ENCODE assay signal across 8 cellular contexts in genomic region chr2:47903781-47904447, GRCh38. TPM values are rescaled to one million over a fixed set of nuclear protein-coding genes. Genes with fewer than 3 reads are reported as not detected.
A peak's percentile ranks its signal among the peaks of the same experiment; 100 is the strongest.
DNase-seq lines count a peak whose midpoint lies in the region; TF ChIP-seq lines count a peak whose summit lies in the region.

No MANE protein-coding gene starts in this region.

- no peak for TF ChIP-seq CTCF in GM12875 (IDR thresholded peaks at IDR 0.05; ENCODE audit: borderline replicate concordance, insufficient read depth, low read depth, low read length)
- no peak for TF ChIP-seq CTCF in fibroblast of lung (conservative IDR thresholded peaks at IDR 0.05 in 1 of 2, IDR thresholded peaks at IDR 0.05 in 1 of 2; ENCODE audit: low read depth in 1 of 2, low read length in 2 of 2)

- H3K27me3 ChIP-seq in fibroblast of lung (ENCODE audit: control insufficient read depth, insufficient read depth, low read length) (no peaks in the 10 kb centered on the region), rectal smooth muscle tissue (ENCODE audit: control insufficient read depth, insufficient read depth, low read length) (no peaks in the 10 kb centered on the region)

- H3K79me2 ChIP-seq in fibroblast of lung (ENCODE audit: control insufficient read depth, insufficient read depth, low read length): peaks cover 63% of the 10 kb centered on the region

- peaks cover 6% of the 10 kb centered on the region for H4K20me1 ChIP-seq in fibroblast of lung (ENCODE audit: control insufficient read depth, extremely low read depth, insufficient read depth, low read length)

- H3K4me2 ChIP-seq in fibroblast of lung (ENCODE audit: extremely low read depth, insufficient read depth, low read length): peak overlapping the region; percentile 97

- H3K9me3 ChIP-seq in SK-N-MC (ENCODE audit: low read depth, low read length): no peaks in the 10 kb centered on the region
- no peaks in the 10 kb centered on the region for H3K9me3 ChIP-seq in fibroblast of lung (ENCODE audit: control insufficient read depth, insufficient read depth, low read depth, low read length)

- DNase-seq in SK-N-MC (ENCODE audit: low read depth, low spot score) (no peak), fibroblast of lung (ENCODE audit: low read depth in 2 of 2) (no peak), NCI-H2227 treated with DMSO at 0.1 percent for 48 hours (lab: John Stamatoyannopoulos, UW) (no peak), cerebellum (ENCODE audit: low spot score) (no peak), NCI-H2029 (lab: John Stamatoyannopoulos, UW) (no peak), COLO668 (lab: John Stamatoyannopoulos, UW; ENCODE audit: unreplicated experiment) (no peak)

- no peak overlapping the region for H2AFZ ChIP-seq in fibroblast of lung (ENCODE audit: low read length)

- H3K9ac ChIP-seq in SK-N-MC (ENCODE audit: insufficient read length) (peak overlapping the region; percentile 97), fibroblast of lung (ENCODE audit: insufficient read depth, low read length) (peak overlapping the region; percentile 89), rectal smooth muscle tissue (ENCODE audit: low read length) (peak overlapping the region; percentile 98)

- H3K36me3 ChIP-seq in SK-N-MC (ENCODE audit: insufficient read depth, low read length) (no peaks in the 10 kb centered on the region), fibroblast of lung (ENCODE audit: control insufficient read depth, insufficient read depth, low read length) (no peaks in the 10 kb centered on the region), rectal smooth muscle tissue (ENCODE audit: control insufficient read depth, insufficient read depth, low read length) (no peaks in the 10 kb centered on the region)

- H3K4me1 ChIP-seq in fibroblast of lung (ENCODE audit: control insufficient read depth, extremely low read depth, insufficient read depth, low read length): peaks cover 3% of the 10 kb centered on the region
- peaks cover 8% of the 10 kb centered on the region for H3K4me1 ChIP-seq in rectal smooth muscle tissue (ENCODE audit: control insufficient read depth, insufficient read depth, low read length)

- H3K4me3 ChIP-seq in GM12875 (ENCODE audit: low read depth, low read length): peak overlapping the region; percentile 79
- H3K4me3 ChIP-seq in SK-N-MC: peak overlapping the region; percentile 81
- H3K4me3 ChIP-seq in fibroblast of lung (replicated peaks in 1 of 4; ENCODE audit: control extremely low read depth in 1 of 4, insufficient read depth in 1 of 4, low read depth in 3 of 4, low read length in 4 of 4): peak overlapping the region; percentile 42 to 92 (median 80)
- peak overlapping the region; percentile 95 for H3K4me3 ChIP-seq in rectal smooth muscle tissue (ENCODE audit: low read length)

- H3K27ac ChIP-seq in SK-N-MC (peak overlapping the region; percentile 77; the same call in 1 of the 2 replicates), fibroblast of lung (ENCODE audit: insufficient read depth, low read length) (peak overlapping the region; percentile 93), rectal smooth muscle tissue (ENCODE audit: low read depth, low read length) (peak overlapping the region; percentile 97)

RNA-seq across cellular contexts. Expression of gene FBXO11, which starts 2.4 kb away (rescaled TPM):
- 61.4 and 81.6 TPM in 2 replicates for total RNA-seq in fibroblast of lung
- 33.3 and 37.7 TPM in 2 replicates for polyA plus RNA-seq in fibroblast of lung
- polyA plus RNA-seq in fibroblast of lung (2012): 30.5 and 37.0 TPM in 2 replicates
- polyA minus RNA-seq in fibroblast of lung (ENCODE audit: low replicate concordance): 79.1 and 125 TPM in 2 replicates
- 194 TPM for total RNA-seq in cerebellum
